Comparison of ENCODE assay signal across 16 cellular contexts in genomic region chr6:97280766-97281165, GRCh38. TPM values are rescaled to one million over a fixed set of nuclear protein-coding genes. Genes with fewer than 3 reads are reported as not detected.
DNase-seq lines count a peak whose midpoint lies in the region; ATAC-seq, FAIRE-seq and TF ChIP-seq lines count a peak whose summit lies in the region.
"Had no signal": no experiment of that assay in that cellular context is flagged by ENCODE, and none has a peak within 500 bp of the region (broad histone marks: within the 10 kb centered on the region; RNA-seq: fewer than 3 reads in every experiment).

No MANE protein-coding gene starts in this region.

- peaks cover 14% of the 10 kb centered on the region for H3K4me1 ChIP-seq in HepG2 (ENCODE audit: insufficient read depth, low read length)
- H3K4me1 ChIP-seq in right lobe of liver = peaks cover 0 to 5% (median 0%) of the 10 kb centered on the region in 4 donors
- H3K4me1 ChIP-seq in PC-3 (ENCODE audit: insufficient read depth, low read length) = 0 out of 2 replicates have a peak, but pooled peaks cover 15% of the 10 kb centered on the region
- no peaks in the 10 kb centered on the region for H3K4me1 ChIP-seq in endodermal cell (ENCODE audit: control insufficient read depth, insufficient read depth, low read length)

- H2AFZ ChIP-seq in HepG2 (ENCODE audit: low read length) (no peak overlapping the region), PC-3 (ENCODE audit: low read length) (no peak overlapping the region)

- H3K27ac ChIP-seq in HepG2 (ENCODE audit: extremely low read length, insufficient read depth, low read length) (no peak overlapping the region), right lobe of liver (no peak overlapping the region), PC-3 (ENCODE audit: low read length) (no peak overlapping the region), endodermal cell (ENCODE audit: low read depth, low read length) (no peak overlapping the region)
- H3K27ac ChIP-seq: heart left ventricle, left ventricle myocardium inferior had no signal

- TF ChIP-seq EP300 in HepG2 (IDR thresholded peaks at IDR 0.05; ENCODE audit: low read depth in 2 of 2, low read length in 2 of 2) (no peak), HepG2 (CRISPR knock-in tag; IDR thresholded peaks at IDR 0.05; ENCODE audit: borderline replicate concordance) (no peak)

- H3K9me3 ChIP-seq in HepG2 (ENCODE audit: low read length) = no peaks in the 10 kb centered on the region
- no peaks in the 10 kb centered on the region for H3K9me3 ChIP-seq in right lobe of liver
- H3K9me3 ChIP-seq in PC-3 (ENCODE audit: low read length) = no peaks in the 10 kb centered on the region
- H3K9me3 ChIP-seq in endodermal cell (ENCODE audit: control insufficient read depth, low read length) = no peaks in the 10 kb centered on the region
- H3K9me3 ChIP-seq: heart left ventricle, left ventricle myocardium inferior had no signal

- no peak overlapping the region for H3K27ac Mint-ChIP-seq in endodermal cell
- H3K27ac Mint-ChIP-seq: B cell had no signal

- peaks cover 15% of the 10 kb centered on the region for H3K4me1 Mint-ChIP-seq in endodermal cell

- peaks cover 29% of the 10 kb centered on the region for H3K36me3 Mint-ChIP-seq in endodermal cell (ENCODE audit: low read depth)

- H3K4me2 ChIP-seq in HepG2 (ENCODE audit: low read depth, low read length) = peak overlapping the region; percentile 65
- peak overlapping the region; percentile 94 for H3K4me2 ChIP-seq in PC-3 (ENCODE audit: low read length)

- H3K9me2 ChIP-seq in PC-3 (replicated peaks; ENCODE audit: low read length) = no peaks in the 10 kb centered on the region

- POLR2A ChIA-PET in HepG2 (lab: Yijun Ruan, JAX) = no interaction called here
- POLR2A ChIA-PET in PC-3 (lab: Charles Lee; ENCODE audit: unreplicated experiment) = no interaction called here

- H3K9me3 Mint-ChIP-seq in endodermal cell = no peaks in the 10 kb centered on the region

- H3K27me3 Mint-ChIP-seq in endodermal cell (ENCODE audit: insufficient read depth) = no peaks in the 10 kb centered on the region
- H3K27me3 Mint-ChIP-seq: B cell had no signal

- no peak for DNase-seq in HepG2 (ENCODE audit: low spot score)
- DNase-seq in right lobe of liver = no peak
- DNase-seq in PC-3 = no peak
- no peak for DNase-seq in endodermal cell
- DNase-seq in amygdala (lab: John Stamatoyannopoulos, UW) = no peak
- no peak for DNase-seq in NCI-H1417 (lab: John Stamatoyannopoulos, UW)
- DNase-seq: H7, heart left ventricle, left ventricle myocardium inferior, NCI-H1436 treated with DMSO at 0.1 percent for 48 hours, nucleus accumbens had no signal

- H3K79me2 ChIP-seq in HepG2 (ENCODE audit: insufficient read depth, low read length) (peaks cover 23% of the 10 kb centered on the region), PC-3 (ENCODE audit: low read length) (peaks cover 26% of the 10 kb centered on the region)

- H3K27me3 ChIP-seq in HepG2 (ENCODE audit: control insufficient read depth in 1 of 2, insufficient read depth in 2 of 2, low read length in 2 of 2) (no peaks in the 10 kb centered on the region; a peak in 1 of 5 replicates), right lobe of liver (no peaks in the 10 kb centered on the region), PC-3 (ENCODE audit: low read length) (no peaks in the 10 kb centered on the region), endodermal cell (ENCODE audit: control insufficient read depth, insufficient read depth, low read length, poor library complexity, severe bottlenecking) (no peaks in the 10 kb centered on the region)
- H3K27me3 ChIP-seq: heart left ventricle had no signal

- no peaks in the 10 kb centered on the region for H4K20me1 ChIP-seq in HepG2 (ENCODE audit: insufficient read depth, low read length)
- no peaks in the 10 kb centered on the region for H4K20me1 ChIP-seq in PC-3 (ENCODE audit: low read length)

- FAIRE-seq in HepG2 (lab: Jason Lieb, UNC) = no peak
- FAIRE-seq: HTR-8/SVneo, TTC549 had no signal

- H3F3A ChIP-seq in PC-3 (ENCODE audit: low read length, unreplicated experiment) = no peaks in the 10 kb centered on the region

- H3K9ac ChIP-seq in HepG2 (ENCODE audit: insufficient read depth, low read depth, low read length) = no peak overlapping the region
- peak overlapping the region; percentile 99; the same call in 1 of the 2 replicates for H3K9ac ChIP-seq in PC-3 (ENCODE audit: low read length)
- no peak overlapping the region for H3K9ac ChIP-seq in endodermal cell (ENCODE audit: extremely low read depth, low read length, poor library complexity, severe bottlenecking)

- intact Hi-C loops in HepG2 (cut with micrococcal nuclease; ENCODE audit: unreplicated experiment) = loop anchor here (5.0 kb wide), 1 partner anchor 112 kb away; no protein-coding TSS in a partner anchor
- intact Hi-C loops in right lobe of liver (cut with DNase I) = no loop called here
- intact Hi-C loops in PC-3 (cut with micrococcal nuclease) = loop anchor here (10.0 kb wide), 1 partner anchor 216 kb away; no protein-coding TSS in a partner anchor

- TF ChIP-seq CTCF in HepG2 (CRISPR knock-in tag; IDR thresholded peaks at IDR 0.05) (no peak), right lobe of liver (IDR thresholded peaks at IDR 0.05) (no peak), PC-3 (conservative IDR thresholded peaks at IDR 0.05; ENCODE audit: low read depth, low read length) (no peak), endodermal cell (conservative IDR thresholded peaks at IDR 0.05) (no peak)

- H3K4me3 ChIP-seq in HepG2 (replicated peaks in 1 of 3; ENCODE audit: insufficient read depth in 1 of 3, low read depth in 2 of 3, low read length in 3 of 3) = no peak overlapping the region
- H3K4me3 ChIP-seq in right lobe of liver = no peak overlapping the region
- peak overlapping the region; percentile 98 for H3K4me3 ChIP-seq in PC-3 (ENCODE audit: low read length)
- peak overlapping the region; percentile 86 for H3K4me3 ChIP-seq in endodermal cell (ENCODE audit: low read length)
- H3K4me3 ChIP-seq: left ventricle myocardium inferior had no signal

- ATAC-seq in HepG2 = no peak
- ATAC-seq in right lobe of liver = no peak
- ATAC-seq in PC-3 = no peak
- no peak for ATAC-seq in HG03095 (IDR thresholded peaks at IDR 0.05; ENCODE audit: unreplicated experiment)
- no peak for ATAC-seq in HG03460 (IDR thresholded peaks at IDR 0.05; ENCODE audit: unreplicated experiment)
- ATAC-seq: heart left ventricle had no signal

- no peak for TF ChIP-seq POLR2A in HepG2 (IDR thresholded peaks at IDR 0.05; ENCODE audit: insufficient read depth in 1 of 2, low read depth in 2 of 2, low read length in 2 of 2)
- no peak for TF ChIP-seq POLR2A in right lobe of liver (IDR thresholded peaks at IDR 0.05)

- no peak for TF ChIP-seq RAD21 in HepG2 (CRISPR knock-in tag; IDR thresholded peaks at IDR 0.05)

- 94% methylated on average over 1 of the region's 1 CpG for WGBS in HepG2 (ENCODE audit: low lambda C conversion rate)
- WGBS in right lobe of liver (ENCODE audit: insufficient coverage, low coverage, low lambda C conversion rate, missing lambda C conversion rate) = 79% methylated on average over 1 of the region's 1 CpG
- WGBS in endodermal cell (ENCODE audit: insufficient coverage in 1 of 2, insufficient read length in 1 of 2), 2 experiments = 100% methylated on average over 1 of the region's 1 CpG; no CpG with 5 or more reads in 1 of the 2 experiments

- CTCF ChIA-PET in HepG2 (lab: Yijun Ruan, JAX; ENCODE audit: low intra/inter-chr PET ratio, low total read pairs) (no interaction called here), PC-3 (lab: Charles Lee) (no interaction called here)

- in situ Hi-C loops in HepG2 (cut with HindIII; ENCODE audit: extremely low pct_ligation_motif_present, low pct_unique_long_range_greater_than_20kb) = no loop called here

- H3K4me3 Mint-ChIP-seq in endodermal cell = peak overlapping the region; percentile 77
- H3K4me3 Mint-ChIP-seq: B cell had no signal

- H3K36me3 ChIP-seq in HepG2 (replicated peaks in 1 of 2; ENCODE audit: control insufficient read depth in 1 of 2, insufficient read depth in 2 of 2, low read length in 2 of 2) (0 out of 5 replicates have a peak, but pooled peaks cover 0 to 7% of the 10 kb centered on the region in 2 experiments), right lobe of liver (peaks cover 0 to 4% (median 0%) of the 10 kb centered on the region in 4 donors), PC-3 (ENCODE audit: low read depth, low read length) (peaks cover 12% of the 10 kb centered on the region; the same call in 1 of the 2 replicates), endodermal cell (ENCODE audit: control insufficient read depth, insufficient read depth, low read length) (peaks cover 32% of the 10 kb centered on the region)
- H3K36me3 ChIP-seq: left ventricle myocardium inferior had no signal

- BruUV-seq in HepG2 (replicated peaks; lab: Mats Ljungman, UMichigan) = no TSS peak
- no TSS peak for BruUV-seq in PC-3 (replicated peaks; lab: Mats Ljungman, UMichigan)

TF ChIP-seq in HepG2, 621 proteins besides CTCF, POLR2A, EP300 and RAD21 (continues in another document):
- no peak for TF ChIP-seq ZNF567 (CRISPR knock-in tag; IDR thresholded peaks at IDR 0.05; ENCODE audit: borderline replicate concordance)

RNA-seq across cellular contexts. Expression of gene MMS22L, which starts 2.2 kb away (rescaled TPM):
- total RNA-seq in HepG2 (2016; rRNA removed; fragmentation: Illumina TruSeq; extraction: Trizol) (32.9 and 51.8 TPM in 2 replicates), right lobe of liver (1 to 10 TPM in 5 of 6 experiments, under 1 TPM in 1; 0.79 to 5.4 (median 2.3) TPM), PC-3 (2014; rRNA removed) (19.3 and 23.8 TPM in 2 replicates), endodermal cell (10 to 100 TPM; 32.6 to 36.6 TPM)
- total RNA-seq in HepG2 (2016; cell fraction: cytosol; rRNA removed; fragmentation: Illumina TruSeq; extraction: Trizol; ENCODE audit: low read depth) = 6.6 and 8.6 TPM in 2 replicates
- total RNA-seq in HepG2 (2016; cell fraction: insoluble cytoplasmic fraction; rRNA removed; fragmentation: Illumina TruSeq; extraction: Trizol) = 31.5 and 49.5 TPM in 2 replicates
- 11.7 and 12.4 TPM in 2 replicates for total RNA-seq in HepG2 (2016; cell fraction: membrane; rRNA removed; fragmentation: Illumina TruSeq; extraction: Trizol)
- total RNA-seq in HepG2 (2016; cell fraction: nucleus; rRNA removed; fragmentation: Illumina TruSeq; extraction: Trizol) = 66.9 and 71.1 TPM in 2 replicates
- 3.8 and 6.2 TPM in 2 replicates for polyA plus RNA-seq in HepG2 (2011; rRNA removed)
- polyA plus RNA-seq in HepG2 (2011; cell fraction: cytosol; rRNA removed) = 2.4 and 2.6 TPM in 2 replicates
- polyA plus RNA-seq in HepG2 (2011; cell fraction: nucleus; rRNA removed) = 3.7 and 6.1 TPM in 2 replicates
- 2.6 and 5.6 TPM in 2 replicates for polyA plus RNA-seq in HepG2 (2012)
- 1.6 and 1.7 TPM in 2 replicates for polyA plus RNA-seq in HepG2 (2016; cell fraction: cytosol; fragmentation: Illumina TruSeq; extraction: Trizol; ENCODE audit: low read depth)
- 16.1 and 16.2 TPM in 2 replicates for polyA plus RNA-seq in HepG2 (2016; cell fraction: insoluble cytoplasmic fraction; fragmentation: Illumina TruSeq; extraction: Trizol; ENCODE audit: low read depth)
- polyA plus RNA-seq in HepG2 (2016; cell fraction: membrane; fragmentation: Illumina TruSeq; extraction: Trizol; ENCODE audit: low read depth) = 2.8 and 3.7 TPM in 2 replicates
- polyA plus RNA-seq in HepG2 (2016; cell fraction: nucleus; fragmentation: Illumina TruSeq; extraction: Trizol; ENCODE audit: insufficient read depth, low read depth) = 14.3 and 17.4 TPM in 2 replicates
- polyA minus RNA-seq in HepG2 (2011; rRNA and poly(A)+ RNA removed; ENCODE audit: low replicate concordance) = 17.0 and 81.1 TPM in 2 replicates
- polyA minus RNA-seq in HepG2 (2011; cell fraction: cytosol; rRNA and poly(A)+ RNA removed) = 7.6 and 12.4 TPM in 2 replicates
- 69.6 and 90.0 TPM in 2 replicates for polyA minus RNA-seq in HepG2 (2011; cell fraction: nucleus; rRNA and poly(A)+ RNA removed)
- polyA plus RNA-seq in endodermal cell (2013, experiment 1 of 2) = 19.2 TPM
- 20.7 TPM for polyA plus RNA-seq in endodermal cell (2013, experiment 2 of 2)

Comparison
In these comparisons a context has a peak if more than half of its experiments do, and no peak if none do; other contexts are left out.
1. intact Hi-C loops: an anchor here in HepG2 (5.0 kb wide) and PC-3 (10.0 kb wide); none called in right lobe of liver.
2. H3K4me3 ChIP-seq: peak in PC-3 (single experiment) and endodermal cell (single experiment); none in HepG2 (0 of 3) and right lobe of liver (0 of 3).